Comparison of ENCODE assay signal across 8 cellular contexts in genomic region chr1:13699936-13700520, GRCh38.
DNase-seq lines count a peak whose midpoint lies in the region; ATAC-seq and TF ChIP-seq lines count a peak whose summit lies in the region.

A gene with protein sequence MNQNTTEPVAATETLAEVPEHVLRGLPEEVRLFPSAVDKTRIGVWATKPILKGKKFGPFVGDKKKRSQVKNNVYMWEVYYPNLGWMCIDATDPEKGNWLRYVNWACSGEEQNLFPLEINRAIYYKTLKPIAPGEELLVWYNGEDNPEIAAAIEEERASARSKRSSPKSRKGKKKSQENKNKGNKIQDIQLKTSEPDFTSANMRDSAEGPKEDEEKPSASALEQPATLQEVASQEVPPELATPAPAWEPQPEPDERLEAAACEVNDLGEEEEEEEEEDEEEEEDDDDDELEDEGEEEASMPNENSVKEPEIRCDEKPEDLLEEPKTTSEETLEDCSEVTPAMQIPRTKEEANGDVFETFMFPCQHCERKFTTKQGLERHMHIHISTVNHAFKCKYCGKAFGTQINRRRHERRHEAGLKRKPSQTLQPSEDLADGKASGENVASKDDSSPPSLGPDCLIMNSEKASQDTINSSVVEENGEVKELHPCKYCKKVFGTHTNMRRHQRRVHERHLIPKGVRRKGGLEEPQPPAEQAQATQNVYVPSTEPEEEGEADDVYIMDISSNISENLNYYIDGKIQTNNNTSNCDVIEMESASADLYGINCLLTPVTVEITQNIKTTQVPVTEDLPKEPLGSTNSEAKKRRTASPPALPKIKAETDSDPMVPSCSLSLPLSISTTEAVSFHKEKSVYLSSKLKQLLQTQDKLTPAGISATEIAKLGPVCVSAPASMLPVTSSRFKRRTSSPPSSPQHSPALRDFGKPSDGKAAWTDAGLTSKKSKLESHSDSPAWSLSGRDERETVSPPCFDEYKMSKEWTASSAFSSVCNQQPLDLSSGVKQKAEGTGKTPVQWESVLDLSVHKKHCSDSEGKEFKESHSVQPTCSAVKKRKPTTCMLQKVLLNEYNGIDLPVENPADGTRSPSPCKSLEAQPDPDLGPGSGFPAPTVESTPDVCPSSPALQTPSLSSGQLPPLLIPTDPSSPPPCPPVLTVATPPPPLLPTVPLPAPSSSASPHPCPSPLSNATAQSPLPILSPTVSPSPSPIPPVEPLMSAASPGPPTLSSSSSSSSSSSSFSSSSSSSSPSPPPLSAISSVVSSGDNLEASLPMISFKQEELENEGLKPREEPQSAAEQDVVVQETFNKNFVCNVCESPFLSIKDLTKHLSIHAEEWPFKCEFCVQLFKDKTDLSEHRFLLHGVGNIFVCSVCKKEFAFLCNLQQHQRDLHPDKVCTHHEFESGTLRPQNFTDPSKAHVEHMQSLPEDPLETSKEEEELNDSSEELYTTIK (N-terminal part only) (plus strand): TSS chr1:13700188. CDS start chr1:13715606, 15,418 bp downstream.

- no peaks in the 10 kb centered on the region for H3K36me3 ChIP-seq in HEK293 (ENCODE audit: control insufficient read depth in 2 of 2, insufficient read depth in 1 of 2, low read length in 2 of 2)
- H3K36me3 ChIP-seq in muscle layer of duodenum (ENCODE audit: control insufficient read depth in 1 of 2, insufficient read depth in 2 of 2, low read length in 2 of 2) = no peaks in the 10 kb centered on the region

- no peak for ATAC-seq in GM18870 (IDR thresholded peaks at IDR 0.05; ENCODE audit: unreplicated experiment)

- H3K27ac ChIP-seq in HEK293 (ENCODE audit: extremely low read depth, low read depth, low read length) (peak within 1 kb of the TSS; percentile 76), muscle layer of duodenum (ENCODE audit: low read length) (peak within 1 kb of the TSS; percentile 79)

- POLR2A ChIA-PET in HEK293 (lab: Yijun Ruan, JAX) = interaction anchor here (1.0 kb wide), 1 partner anchor 49 kb away, joined by 3 read pairs; no protein-coding TSS in a partner anchor

- H3K4me3 ChIP-seq in GM12875 (ENCODE audit: low read depth, low read length) (peak within 1 kb of the TSS; percentile 86), HEK293 (ENCODE audit: low read depth, low read length) (peak within 1 kb of the TSS; percentile 60), muscle layer of duodenum (ENCODE audit: low read depth in 1 of 2, low read length in 2 of 2) (peak within 1 kb of the TSS; percentile 74 to 83)

- no peaks in the 10 kb centered on the region; the same call in none of the 2 replicates for H3K4me1 ChIP-seq in HEK293 (ENCODE audit: control insufficient read depth, insufficient read depth, low read length)
- H3K4me1 ChIP-seq in muscle layer of duodenum (ENCODE audit: control insufficient read depth in 1 of 2, insufficient read depth in 2 of 2, low read length in 2 of 2) = no peaks in the 10 kb centered on the region

- H3K27me3 ChIP-seq in muscle layer of duodenum (ENCODE audit: low read depth, low read length) = no peaks in the 10 kb centered on the region

- peak; percentile 51 for DNase-seq in NCI-H345 (lab: John Stamatoyannopoulos, UW)
- peak; percentile 48 for DNase-seq in activated T-cell treated with anti-CD3 and anti-CD28 coated beads for 24 hours (ENCODE audit: low read depth)
- peak; percentile 77 to 79 for DNase-seq in erythroblast (lab: John Stamatoyannopoulos, UW)
- peak; percentile 34 to 37 for DNase-seq in stimulated activated CD8-positive, alpha-beta memory T cell treated with anti-CD3 and anti-CD28 coated beads, Interleukin-7, amount 100 ng/mL, for 48 hours (ENCODE audit: extremely low read depth in 1 of 2, low read depth in 1 of 2)

- H3K9me3 ChIP-seq in HEK293 (ENCODE audit: control insufficient read depth, insufficient read depth, low read depth, low read length) (no peaks in the 10 kb centered on the region), muscle layer of duodenum (ENCODE audit: control insufficient read depth in 1 of 2, low read length in 2 of 2) (peaks cover 0 to 4% of the 10 kb centered on the region in 2 donors)

- no peak for TF ChIP-seq CTCF in GM12875 (IDR thresholded peaks at IDR 0.05; ENCODE audit: borderline replicate concordance, insufficient read depth, low read depth, low read length)
- no peak for TF ChIP-seq CTCF in HEK293 (tag by site-specific recombination; IDR thresholded peaks at IDR 0.05)

- CTCF ChIA-PET in HEK293 (lab: Yijun Ruan, JAX) = interaction anchor here (0.9 kb wide), 1 partner anchor 8 kb away, joined by 3 read pairs; no protein-coding TSS in a partner anchor

- peak; percentile 43 for TF ChIP-seq POLR2A in erythroblast (IDR thresholded peaks at IDR 0.05; ENCODE audit: low read length)

TF ChIP-seq in HEK293, 187 proteins besides CTCF, POLR2A, EP300 and RAD21 (continues in another document):
- TF ChIP-seq, protein P1, sequence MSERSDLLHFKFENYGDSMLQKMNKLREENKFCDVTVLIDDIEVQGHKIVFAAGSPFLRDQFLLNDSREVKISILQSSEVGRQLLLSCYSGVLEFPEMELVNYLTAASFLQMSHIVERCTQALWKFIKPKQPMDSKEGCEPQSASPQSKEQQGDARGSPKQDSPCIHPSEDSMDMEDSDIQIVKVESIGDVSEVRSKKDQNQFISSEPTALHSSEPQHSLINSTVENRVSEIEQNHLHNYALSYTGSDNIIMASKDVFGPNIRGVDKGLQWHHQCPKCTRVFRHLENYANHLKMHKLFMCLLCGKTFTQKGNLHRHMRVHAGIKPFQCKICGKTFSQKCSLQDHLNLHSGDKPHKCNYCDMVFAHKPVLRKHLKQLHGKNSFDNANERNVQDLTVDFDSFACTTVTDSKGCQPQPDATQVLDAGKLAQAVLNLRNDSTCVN (tag by site-specific recombination; optimal IDR thresholded peaks at IDR 0.05) = peak; percentile 26
- TF ChIP-seq, protein P2, sequence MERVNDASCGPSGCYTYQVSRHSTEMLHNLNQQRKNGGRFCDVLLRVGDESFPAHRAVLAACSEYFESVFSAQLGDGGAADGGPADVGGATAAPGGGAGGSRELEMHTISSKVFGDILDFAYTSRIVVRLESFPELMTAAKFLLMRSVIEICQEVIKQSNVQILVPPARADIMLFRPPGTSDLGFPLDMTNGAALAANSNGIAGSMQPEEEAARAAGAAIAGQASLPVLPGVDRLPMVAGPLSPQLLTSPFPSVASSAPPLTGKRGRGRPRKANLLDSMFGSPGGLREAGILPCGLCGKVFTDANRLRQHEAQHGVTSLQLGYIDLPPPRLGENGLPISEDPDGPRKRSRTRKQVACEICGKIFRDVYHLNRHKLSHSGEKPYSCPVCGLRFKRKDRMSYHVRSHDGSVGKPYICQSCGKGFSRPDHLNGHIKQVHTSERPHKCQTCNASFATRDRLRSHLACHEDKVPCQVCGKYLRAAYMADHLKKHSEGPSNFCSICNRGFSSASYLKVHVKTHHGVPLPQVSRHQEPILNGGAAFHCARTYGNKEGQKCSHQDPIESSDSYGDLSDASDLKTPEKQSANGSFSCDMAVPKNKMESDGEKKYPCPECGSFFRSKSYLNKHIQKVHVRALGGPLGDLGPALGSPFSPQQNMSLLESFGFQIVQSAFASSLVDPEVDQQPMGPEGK (tag by site-specific recombination; IDR thresholded peaks at IDR 0.05) = peak; percentile 67
- TF ChIP-seq ZBTB10 (tag by site-specific recombination; IDR thresholded peaks at IDR 0.05) (0 out of 2 replicates have a peak, but pooled peaks have one; percentile 32), ZNF843 (tag by site-specific recombination; IDR thresholded peaks at IDR 0.05) (no peak), YY1 (tag by site-specific recombination; IDR thresholded peaks at IDR 0.05) (peak; percentile 50; the same call in 1 of the 2 replicates), ZNF248 (tag by site-specific recombination; IDR thresholded peaks at IDR 0.05) (no peak), ELK4 (IDR thresholded peaks at IDR 0.05; ENCODE audit: borderline replicate concordance, low read depth, low read length) (no peak)
